ENCODE assay signal across 8 cellular contexts in the genomic region with DNA sequence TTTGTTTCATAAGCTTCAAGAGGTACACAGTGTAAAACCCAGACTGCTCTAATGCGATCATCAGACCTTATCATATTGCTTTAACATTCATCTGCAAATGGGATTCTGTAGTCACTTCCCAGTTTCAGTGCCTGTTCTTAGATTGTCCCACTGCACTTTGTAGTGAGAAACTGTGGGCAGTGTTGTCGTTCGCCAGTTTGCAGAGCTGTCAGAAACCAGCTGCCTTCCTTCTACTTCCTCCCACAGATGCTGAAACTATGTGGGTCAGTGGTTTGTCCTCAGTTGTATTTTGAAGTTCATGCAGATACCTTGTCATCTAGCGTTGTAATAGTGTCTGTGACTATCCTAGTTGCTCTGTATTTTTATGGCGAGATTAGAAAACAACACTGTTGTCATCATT. TPM values are rescaled to one million over a fixed set of nuclear protein-coding genes. Genes with fewer than 3 reads are reported as not detected.
DNase-seq lines count a peak whose midpoint lies in the region; ATAC-seq, FAIRE-seq and TF ChIP-seq lines count a peak whose summit lies in the region.
"Not testable (repeated sequence)": the region's sequence is repeated elsewhere in the genome, so short reads cannot be mapped to it uniquely, and the experiment has no call there.

No MANE protein-coding gene starts in this region.

- not testable (repeated sequence) for TF ChIP-seq POLR2A in GM12892 (IDR thresholded peaks at IDR 0.05; ENCODE audit: low read depth, low read length)

- H3K4me3 ChIP-seq in cardiac fibroblast (replicated peaks in 1 of 2; ENCODE audit: low read depth in 2 of 2, low read length in 2 of 2), result not testable (repeated sequence)

- not testable (repeated sequence) for H3K27ac Mint-ChIP-seq in stimulated activated effector memory CD8-positive, alpha-beta T cell treated with anti-CD3 and anti-CD28 coated beads, Interleukin-12 subunit alpha, Interleukin-12 subunit beta, amount 100 ng/mL, for 72 hours

- DNase-seq in GM12892 (ENCODE audit: insufficient read length); stimulated activated effector memory CD8-positive, alpha-beta T cell treated with anti-CD3 and anti-CD28 coated beads, Interleukin-12 subunit alpha, Interleukin-12 subunit beta, amount 100 ng/mL, for 72 hours (ENCODE audit: low spot score in 2 of 2): not testable (repeated sequence)
- DNase-seq in MV-4-11 (lab: John Stamatoyannopoulos, UW) (peak; percentile 85), cardiac fibroblast (ENCODE audit: low read depth in 2 of 2) (peak; percentile 3 to 6)

- not testable (repeated sequence) for H3K36me3 Mint-ChIP-seq in stimulated activated effector memory CD8-positive, alpha-beta T cell treated with anti-CD3 and anti-CD28 coated beads, Interleukin-12 subunit alpha, Interleukin-12 subunit beta, amount 100 ng/mL, for 72 hours

- ATAC-seq in GM19035 (IDR thresholded peaks at IDR 0.05; ENCODE audit: unreplicated experiment) (peak; percentile 72), GM21526 (IDR thresholded peaks at IDR 0.05; ENCODE audit: low FRiP score, unreplicated experiment) (peak; percentile 93), HG02763 (IDR thresholded peaks at IDR 0.05; ENCODE audit: unreplicated experiment) (peak; percentile 76), HG03280 (IDR thresholded peaks at IDR 0.05; ENCODE audit: unreplicated experiment) (peak; percentile 83)
- ATAC-seq in stimulated activated effector memory CD8-positive, alpha-beta T cell treated with anti-CD3 and anti-CD28 coated beads, Interleukin-12 subunit alpha, Interleukin-12 subunit beta, amount 100 ng/mL, for 72 hours, result peak; percentile 92

- H3K4me3 Mint-ChIP-seq in stimulated activated effector memory CD8-positive, alpha-beta T cell treated with anti-CD3 and anti-CD28 coated beads, Interleukin-12 subunit alpha, Interleukin-12 subunit beta, amount 100 ng/mL, for 72 hours, result not testable (repeated sequence)

- not testable (repeated sequence) for TF ChIP-seq CTCF in cardiac fibroblast (IDR thresholded peaks at IDR 0.05; ENCODE audit: low read depth, low read length)

- not testable (repeated sequence) for H3K4me1 Mint-ChIP-seq in stimulated activated effector memory CD8-positive, alpha-beta T cell treated with anti-CD3 and anti-CD28 coated beads, Interleukin-12 subunit alpha, Interleukin-12 subunit beta, amount 100 ng/mL, for 72 hours

- not testable (repeated sequence) for H3K9me3 Mint-ChIP-seq in stimulated activated effector memory CD8-positive, alpha-beta T cell treated with anti-CD3 and anti-CD28 coated beads, Interleukin-12 subunit alpha, Interleukin-12 subunit beta, amount 100 ng/mL, for 72 hours

- FAIRE-seq in GM12892 (lab: Jason Lieb, UNC), result peak; percentile 84

RNA-seq across cellular contexts. Expression of gene ASAH2B, which starts 15.9 kb away (rescaled TPM):
- 4.2 TPM for polyA plus RNA-seq in GM12892 (2012; ENCODE audit: missing spikeins)
